17 cellular contexts compared by ENCODE assay signal in genomic region chr2:176753752-176754474, GRCh38.
DNase-seq lines count a peak whose midpoint lies in the region; ATAC-seq and TF ChIP-seq lines count a peak whose summit lies in the region.
"Had no signal": no experiment of that assay in that cellular context is flagged by ENCODE, and none has a peak within 500 bp of the region (broad histone marks: within the 10 kb centered on the region; RNA-seq: fewer than 3 reads in every experiment).

No MANE protein-coding gene starts in this region.

- no peak for TF ChIP-seq POLR2A in lower leg skin (IDR thresholded peaks at IDR 0.05)

- POLR2A ChIA-PET in activated CD4-positive, alpha-beta memory T cell treated with anti-CD3 and anti-CD28 coated beads for 36 hours (lab: Charles Lee), result no interaction called here

- H3K27me3 ChIP-seq in HL-60 (ENCODE audit: insufficient read depth, poor library complexity, severe bottlenecking) (peaks cover 3% of the 10 kb centered on the region), MM.1S (replicated peaks; ENCODE audit: insufficient read depth, low read length) (no peaks in the 10 kb centered on the region)
- H3K27me3 ChIP-seq: BE2C had no signal

- ATAC-seq in activated T-cell treated with anti-CD3 and anti-CD28 coated beads, Interleukin-2, amount 50 U/mL, for 4 hours, result no peak
- ATAC-seq: activated CD8-positive, alpha-beta memory T cell treated with anti-CD3 and anti-CD28 coated beads, Interleukin-2, amount 10 ng/mL, durations not matched to agents 7 days and 5 days; HCT116 had no signal

- no peaks in the 10 kb centered on the region for H4K20me1 ChIP-seq in MM.1S (ENCODE audit: insufficient read depth, low read length)

- CTCF ChIA-PET in activated CD4-positive, alpha-beta memory T cell treated with anti-CD3 and anti-CD28 coated beads for 36 hours (lab: Charles Lee), result no interaction called here

- whole genome bisulfite sequencing in lower leg skin, 2 donors, result 26 to 36% methylated on average over 2 of the region's 2 CpGs

- no peaks in the 10 kb centered on the region for H3K79me2 ChIP-seq in MM.1S (ENCODE audit: low read length)

- no peak overlapping the region for H3K4me2 ChIP-seq in MM.1S (ENCODE audit: low read depth, low read length)

- H3K9ac ChIP-seq in MM.1S (ENCODE audit: low read length), result no peak overlapping the region

- no peaks in the 10 kb centered on the region for H3K4me1 ChIP-seq in MM.1S (ENCODE audit: low read length)
- H3K4me1 ChIP-seq: BE2C had no signal

- peaks cover 10% of the 10 kb centered on the region for H3K4me1 Mint-ChIP-seq in activated naive CD8-positive, alpha-beta T cell treated with anti-CD3 and anti-CD28 coated beads for 36 hours
- no peaks in the 10 kb centered on the region for H3K4me1 Mint-ChIP-seq in activated CD4-positive, alpha-beta memory T cell treated with anti-CD3 and anti-CD28 coated beads for 36 hours (ENCODE audit: low read depth)
- no peaks in the 10 kb centered on the region for H3K4me1 Mint-ChIP-seq in activated T-cell treated with anti-CD3 and anti-CD28 coated beads, Interleukin-2, amount 50 U/mL, for 4 hours (ENCODE audit: low read depth)
- H3K4me1 Mint-ChIP-seq: activated CD8-positive, alpha-beta memory T cell treated with anti-CD3 and anti-CD28 coated beads, Interleukin-2, amount 10 ng/mL, durations not matched to agents 7 days and 5 days; activated naive CD4-positive, alpha-beta T cell treated with anti-CD3 and anti-CD28 coated beads, Interleukin-2, amount 50 U/mL, for 24 hours; memory B cell had no signal

- H3K4me3 ChIP-seq in HL-60 (replicated peaks; ENCODE audit: insufficient read depth, low read length) (no peak overlapping the region), lower leg skin (ENCODE audit: low read depth, poor library complexity, severe bottlenecking) (no peak overlapping the region), MM.1S (ENCODE audit: low read length) (no peak overlapping the region)

- in situ Hi-C loops in ACHN (cut with HindIII; ENCODE audit: low pct_ligation_motif_present, low pct_unique_long_range_greater_than_20kb, low sequenced_read_pairs), result no loop called here

- H3K36me3 ChIP-seq in MM.1S (replicated peaks; ENCODE audit: insufficient read depth, low read length), result no peaks in the 10 kb centered on the region
- H3K36me3 ChIP-seq: BE2C had no signal

- H3K9me2 ChIP-seq in MM.1S (replicated peaks; ENCODE audit: insufficient read depth, low read length), result no peaks in the 10 kb centered on the region

- H3K27ac Mint-ChIP-seq in activated naive CD8-positive, alpha-beta T cell treated with anti-CD3 and anti-CD28 coated beads for 36 hours, result peak overlapping the region; percentile 55
- no peak overlapping the region for H3K27ac Mint-ChIP-seq in activated CD4-positive, alpha-beta memory T cell treated with anti-CD3 and anti-CD28 coated beads for 36 hours
- H3K27ac Mint-ChIP-seq: activated CD8-positive, alpha-beta memory T cell treated with anti-CD3 and anti-CD28 coated beads, Interleukin-2, amount 10 ng/mL, durations not matched to agents 7 days and 5 days; activated naive CD4-positive, alpha-beta T cell treated with anti-CD3 and anti-CD28 coated beads, Interleukin-2, amount 50 U/mL, for 24 hours; memory B cell had no signal

- no peaks in the 10 kb centered on the region for H3K36me3 Mint-ChIP-seq in activated naive CD8-positive, alpha-beta T cell treated with anti-CD3 and anti-CD28 coated beads for 36 hours
- no peaks in the 10 kb centered on the region for H3K36me3 Mint-ChIP-seq in activated CD4-positive, alpha-beta memory T cell treated with anti-CD3 and anti-CD28 coated beads for 36 hours
- H3K36me3 Mint-ChIP-seq in activated T-cell treated with anti-CD3 and anti-CD28 coated beads, Interleukin-2, amount 50 U/mL, for 4 hours (ENCODE audit: insufficient read depth), result no peaks in the 10 kb centered on the region
- H3K36me3 Mint-ChIP-seq: activated CD8-positive, alpha-beta memory T cell treated with anti-CD3 and anti-CD28 coated beads, Interleukin-2, amount 10 ng/mL, durations not matched to agents 7 days and 5 days; activated naive CD4-positive, alpha-beta T cell treated with anti-CD3 and anti-CD28 coated beads, Interleukin-2, amount 50 U/mL, for 24 hours; memory B cell had no signal

- DNase-seq in AG20443 (ENCODE audit: low spot score), result peak; percentile 53
- peak; percentile 12 to 58 for DNase-seq in HL-60 (ENCODE audit: low read depth in 1 of 2, low spot score in 1 of 2)
- no peak for DNase-seq in activated naive CD8-positive, alpha-beta T cell treated with anti-CD3 and anti-CD28 coated beads for 36 hours
- DNase-seq in lower leg skin (ENCODE audit: low spot score in 2 of 2), result peak; percentile 52 to 89
- no peak for DNase-seq in MM.1S
- DNase-seq in activated CD4-positive, alpha-beta memory T cell treated with anti-CD3 and anti-CD28 coated beads for 36 hours, result no peak
- no peak for DNase-seq in ACHN
- DNase-seq in activated T-cell treated with anti-CD3 and anti-CD28 coated beads, Interleukin-2, amount 50 U/mL, for 4 hours, result no peak
- DNase-seq: activated CD8-positive, alpha-beta memory T cell treated with anti-CD3 and anti-CD28 coated beads, Interleukin-2, amount 10 ng/mL, durations not matched to agents 7 days and 5 days; BE2C; erythroblast; NCI-H1092 treated with DMSO at 0.1 percent for 48 hours; NCI-H226; nucleus accumbens had no signal

- no peaks in the 10 kb centered on the region for H3F3A ChIP-seq in MM.1S (ENCODE audit: insufficient read depth, low read length)

- H3K9me3 Mint-ChIP-seq in activated naive CD8-positive, alpha-beta T cell treated with anti-CD3 and anti-CD28 coated beads for 36 hours, result no peaks in the 10 kb centered on the region
- no peaks in the 10 kb centered on the region for H3K9me3 Mint-ChIP-seq in activated CD4-positive, alpha-beta memory T cell treated with anti-CD3 and anti-CD28 coated beads for 36 hours
- no peaks in the 10 kb centered on the region for H3K9me3 Mint-ChIP-seq in activated T-cell treated with anti-CD3 and anti-CD28 coated beads, Interleukin-2, amount 50 U/mL, for 4 hours
- H3K9me3 Mint-ChIP-seq: activated naive CD4-positive, alpha-beta T cell treated with anti-CD3 and anti-CD28 coated beads, Interleukin-2, amount 50 U/mL, for 24 hours; memory B cell had no signal

- H3K27me3 Mint-ChIP-seq in activated naive CD8-positive, alpha-beta T cell treated with anti-CD3 and anti-CD28 coated beads for 36 hours, result no peaks in the 10 kb centered on the region
- H3K27me3 Mint-ChIP-seq in activated CD4-positive, alpha-beta memory T cell treated with anti-CD3 and anti-CD28 coated beads for 36 hours, result peaks cover 2% of the 10 kb centered on the region
- peaks cover 3% of the 10 kb centered on the region for H3K27me3 Mint-ChIP-seq in activated T-cell treated with anti-CD3 and anti-CD28 coated beads, Interleukin-2, amount 50 U/mL, for 4 hours (ENCODE audit: low read depth)
- H3K27me3 Mint-ChIP-seq: activated naive CD4-positive, alpha-beta T cell treated with anti-CD3 and anti-CD28 coated beads, Interleukin-2, amount 50 U/mL, for 24 hours had no signal

- TF ChIP-seq CTCF in HL-60 (IDR thresholded peaks at IDR 0.05; ENCODE audit: insufficient read depth, low read length), result no peak
- TF ChIP-seq CTCF in lower leg skin (IDR thresholded peaks at IDR 0.05), result no peak
- TF ChIP-seq CTCF in MM.1S (IDR thresholded peaks at IDR 0.05; ENCODE audit: low read length), result no peak

- no peak overlapping the region for H2AFZ ChIP-seq in MM.1S (ENCODE audit: low read length)

- H3K4me3 Mint-ChIP-seq in activated naive CD8-positive, alpha-beta T cell treated with anti-CD3 and anti-CD28 coated beads for 36 hours, result no peak overlapping the region
- no peak overlapping the region for H3K4me3 Mint-ChIP-seq in activated CD4-positive, alpha-beta memory T cell treated with anti-CD3 and anti-CD28 coated beads for 36 hours
- H3K4me3 Mint-ChIP-seq in activated T-cell treated with anti-CD3 and anti-CD28 coated beads, Interleukin-2, amount 50 U/mL, for 4 hours, result no peak overlapping the region
- H3K4me3 Mint-ChIP-seq: activated CD8-positive, alpha-beta memory T cell treated with anti-CD3 and anti-CD28 coated beads, Interleukin-2, amount 10 ng/mL, durations not matched to agents 7 days and 5 days; activated naive CD4-positive, alpha-beta T cell treated with anti-CD3 and anti-CD28 coated beads, Interleukin-2, amount 50 U/mL, for 24 hours; memory B cell had no signal

- H3K9me3 ChIP-seq in MM.1S (replicated peaks; ENCODE audit: insufficient read depth, low read length), result no peaks in the 10 kb centered on the region
- H3K9me3 ChIP-seq: BE2C had no signal

- no peak overlapping the region for H3K27ac ChIP-seq in HL-60 (replicated peaks)
- no peak overlapping the region for H3K27ac ChIP-seq in MM.1S (ENCODE audit: low read length)

- intact Hi-C loops in lower leg skin (cut with DNase I; ENCODE audit: low total_unique reads), result no loop called here
- intact Hi-C loops in activated CD4-positive, alpha-beta memory T cell treated with anti-CD3 and anti-CD28 coated beads for 36 hours (cut with micrococcal nuclease), result no loop called here

Comparison
In these comparisons a context has a peak if more than half of its experiments do, and no peak if none do; other contexts are left out.
1. DNase-seq: peak in AG20443 (single experiment), HL-60 (2 of 2) and lower leg skin (2 of 2); none in activated naive CD8-positive, alpha-beta T cell treated with anti-CD3 and anti-CD28 coated beads for 36 hours (single experiment), MM.1S (single experiment), activated CD4-positive, alpha-beta memory T cell treated with anti-CD3 and anti-CD28 coated beads for 36 hours (single experiment), ACHN (single experiment) and activated T-cell treated with anti-CD3 and anti-CD28 coated beads, Interleukin-2, amount 50 U/mL, for 4 hours (single experiment).